11 cellular contexts compared by ENCODE assay signal in genomic region chr9:38284768-38285080, GRCh38.
DNase-seq lines count a peak whose midpoint lies in the region; ATAC-seq, FAIRE-seq and TF ChIP-seq lines count a peak whose summit lies in the region.
"Had no signal": no experiment of that assay in that cellular context is flagged by ENCODE, and none has a peak within 500 bp of the region (broad histone marks: within the 10 kb centered on the region; RNA-seq: fewer than 3 reads in every experiment).

No MANE protein-coding gene starts in this region.

- no peak for TF ChIP-seq POLR2A in GM18505 (IDR thresholded peaks at IDR 0.05; ENCODE audit: borderline replicate concordance, extremely low read depth, insufficient read depth, insufficient read length)

- no peak for ATAC-seq in GM18858 (IDR thresholded peaks at IDR 0.05; ENCODE audit: unreplicated experiment)
- ATAC-seq in GM18505 (IDR thresholded peaks at IDR 0.05; ENCODE audit: unreplicated experiment): no peak
- ATAC-seq: left lobe of liver had no signal

- FAIRE-seq in frontal cortex (lab: Jason Lieb, UNC): no peak

- DNase-seq in DMS79 (lab: John Stamatoyannopoulos, UW): peak; percentile 96
- DNase-seq in NCI-H1436 (lab: John Stamatoyannopoulos, UW): peak; percentile 95
- DNase-seq in NCI-H524 treated with DMSO at 0.1 percent for 48 hours (lab: John Stamatoyannopoulos, UW): peak; percentile 78
- peak; percentile 58 for DNase-seq in iPS-NIHi11 (ENCODE audit: low spot score)
- DNase-seq in activated CD4-positive, alpha-beta T cell treated with anti-CD3 and anti-CD28 coated beads for 48 hours: no peak
- DNase-seq in frontal cortex (ENCODE audit: low spot score in 2 of 2): no peak
- DNase-seq: activated naive CD4-positive, alpha-beta T cell; dermis blood vessel endothelial cell had no signal

Comparison
In these comparisons a context has a peak if more than half of its experiments do, and no peak if none do; other contexts are left out.
1. DNase-seq: peak in DMS79 (single experiment), NCI-H1436 (single experiment), NCI-H524 treated with DMSO at 0.1 percent for 48 hours (single experiment) and iPS-NIHi11 (single experiment); none in activated CD4-positive, alpha-beta T cell treated with anti-CD3 and anti-CD28 coated beads for 48 hours (single experiment) and frontal cortex (0 of 2).